8 cellular contexts compared by ENCODE assay signal in genomic region chr13:32314968-32315254, GRCh38. TPM values are rescaled to one million over a fixed set of nuclear protein-coding genes. Genes with fewer than 3 reads are reported as not detected.
DNase-seq lines count a peak whose midpoint lies in the region; ATAC-seq and TF ChIP-seq lines count a peak whose summit lies in the region.

No MANE protein-coding gene starts in this region.

- peaks cover 9% of the 10 kb centered on the region for H3K79me2 ChIP-seq in PC-9 (ENCODE audit: low read depth)

- H3K9me2 ChIP-seq in PC-9 (ENCODE audit: insufficient read depth), result no peaks in the 10 kb centered on the region

- no TSS peak for BruUV-seq in PC-9 (replicated peaks; lab: Mats Ljungman, UMichigan)

- no peak for TF ChIP-seq CTCF in PC-9 (conservative IDR thresholded peaks at IDR 0.05)

- intact Hi-C loops in PC-9 (cut with micrococcal nuclease; ENCODE audit: unreplicated experiment) (loop anchor here (2.0 to 10.0 kb wide), 3 partner anchors 220 to 320 kb away; partner anchors contain the start of genes N4BP2L2 and PDS5B), Right ventricle myocardium superior (cut with DNase I) (loop anchor here (5.0 to 10.0 kb wide), 4 partner anchors 68 to 490 kb away; no protein-coding TSS in a partner anchor)

- CTCF ChIA-PET in PC-9 (lab: Charles Lee), result interaction anchor here (0.5 to 0.7 kb wide), 3 partner anchors 382 to 405 kb away, joined by 4 to 12 read pairs (median 4); no protein-coding TSS in a partner anchor

- peak overlapping the region; percentile 93 for H3K4me2 ChIP-seq in PC-9

- DNase-seq in activated effector memory CD4-positive, alpha-beta T cell treated with anti-CD3 and anti-CD28 coated beads, Interleukin-2, amount 50 U/mL, for 16 hours, result peak; percentile 79
- DNase-seq in activated effector memory CD4-positive, alpha-beta T cell treated with Interleukin-2 at 50 U/mL for 16 hours, result no peak
- DNase-seq in PC-9 (peak in 1 of 2 experiments; percentile 35), Right ventricle myocardium superior (no peak), putamen (ENCODE audit: low spot score) (peak; percentile 18), NCI-H524 treated with DMSO at 0.1 percent for 48 hours (lab: John Stamatoyannopoulos, UW) (no peak)
- peak; percentile 59 for DNase-seq in activated naive CD4-positive, alpha-beta T cell treated with anti-CD3 and anti-CD28 coated beads, Interleukin-2, amount 50 U/mL, for 16 hours

- H4K20me1 ChIP-seq in PC-9 (ENCODE audit: insufficient read depth), result no peaks in the 10 kb centered on the region

- POLR2A ChIA-PET in PC-9 (lab: Charles Lee; ENCODE audit: unreplicated experiment), result interaction anchor here (0.6 to 0.7 kb wide), 5 partner anchors 151 to 1481 kb away, joined by 3 to 37 read pairs (median 4); no protein-coding TSS in a partner anchor

- H3K36me3 ChIP-seq in PC-9 (ENCODE audit: low read depth), result 0 out of 2 replicates have a peak, but pooled peaks cover 7% of the 10 kb centered on the region

- peak overlapping the region; percentile 95 for H3K4me3 ChIP-seq in PC-9

- H3K27ac ChIP-seq in PC-9, result peak overlapping the region; percentile 95

- H3K4me1 ChIP-seq in PC-9 (replicated peaks; ENCODE audit: insufficient read depth), result peaks cover 16% of the 10 kb centered on the region

- H2AFZ ChIP-seq in PC-9, result peak overlapping the region; percentile 100

- H3K9me3 ChIP-seq in PC-9 (ENCODE audit: insufficient read depth, low read depth), result no peaks in the 10 kb centered on the region

- ATAC-seq in HG03025 (IDR thresholded peaks at IDR 0.05; ENCODE audit: low FRiP score, unreplicated experiment) (peak; percentile 18), Right ventricle myocardium superior (ENCODE audit: poor library complexity) (peak; percentile 41)

- no peaks in the 10 kb centered on the region; the same call in 1 of the 2 replicates for H3F3A ChIP-seq in PC-9 (ENCODE audit: insufficient read depth, low read depth)

- no peaks in the 10 kb centered on the region for H3K27me3 ChIP-seq in PC-9 (ENCODE audit: insufficient read depth, low read depth)

RNA-seq across cellular contexts. Expression of gene ZAR1L, which starts 0.3 kb away (rescaled TPM):
- total RNA-seq in PC-9 (2021) (0.37 and 0.43 TPM in 2 replicates), Right ventricle myocardium superior (not detected)

RNA-seq across cellular contexts. Expression of gene BRCA2, which starts 0.4 kb away (rescaled TPM):
- 11.4 and 14.5 TPM in 2 replicates for total RNA-seq in PC-9 (2021)
- total RNA-seq in Right ventricle myocardium superior, result 0.43 TPM

Comparison
In these comparisons a context has a peak if more than half of its experiments do, and no peak if none do; other contexts are left out.
1. DNase-seq: peak in activated effector memory CD4-positive, alpha-beta T cell treated with anti-CD3 and anti-CD28 coated beads, Interleukin-2, amount 50 U/mL, for 16 hours (single experiment), activated naive CD4-positive, alpha-beta T cell treated with anti-CD3 and anti-CD28 coated beads, Interleukin-2, amount 50 U/mL, for 16 hours (single experiment) and putamen (single experiment); none in activated effector memory CD4-positive, alpha-beta T cell treated with Interleukin-2 at 50 U/mL for 16 hours (single experiment), Right ventricle myocardium superior (single experiment) and NCI-H524 treated with DMSO at 0.1 percent for 48 hours (single experiment).